In the genomic region with DNA sequence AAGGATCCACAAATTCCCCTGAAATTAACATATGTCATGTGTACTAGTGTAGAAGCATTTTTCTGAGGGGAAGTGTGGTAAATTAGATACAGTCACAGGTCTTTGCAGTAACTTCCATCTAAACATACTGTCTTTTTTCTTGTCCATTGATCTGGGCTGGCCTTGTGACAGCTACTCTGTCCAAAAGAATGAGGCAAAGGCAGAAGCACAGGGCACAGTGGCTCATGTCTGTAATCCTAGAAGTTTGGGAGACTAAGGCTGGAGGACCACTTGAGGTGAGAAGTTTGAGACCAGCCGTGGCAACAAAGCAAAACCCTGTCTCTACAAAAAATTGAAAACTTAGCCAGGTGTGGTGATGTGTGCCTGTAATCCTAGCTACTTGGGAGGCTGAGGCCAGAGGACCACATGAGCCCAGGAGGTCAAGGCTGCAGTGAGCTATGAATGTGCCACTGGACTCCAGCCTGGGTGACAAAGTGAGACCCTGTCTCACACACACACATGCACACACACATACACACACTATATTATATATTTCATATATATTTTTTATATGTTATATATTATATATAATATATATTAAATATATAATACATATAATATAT, we compare ENCODE assay signal across 35 cellular contexts. TPM values are rescaled to one million over a fixed set of nuclear protein-coding genes. Genes with fewer than 3 reads are reported as not detected.
"Had no signal": no experiment of that assay in that cellular context is flagged by ENCODE, and none has a peak within 500 bp of the region (broad histone marks: within the 10 kb centered on the region; RNA-seq: fewer than 3 reads in every experiment).

No MANE protein-coding gene starts in this region.

- H3K36me3 Mint-ChIP-seq: naive thymus-derived CD4-positive, alpha-beta T cell; stimulated activated naive B cell treated with anti-CD40 and anti-IgM and Interleukin-4, amounts not matched to agents 10 μg/mL and 1 μg/mL and 100 μg/mL, for 72 hours had no signal

- H3K27me3 ChIP-seq: brain microvascular endothelial cell, dorsolateral prefrontal cortex, gastrocnemius medialis, ovary, stomach, thyroid gland, upper lobe of right lung had no signal

- H3K4me1 Mint-ChIP-seq: naive thymus-derived CD4-positive, alpha-beta T cell; stimulated activated naive B cell treated with anti-CD40 and anti-IgM and Interleukin-4, amounts not matched to agents 10 μg/mL and 1 μg/mL and 100 μg/mL, for 72 hours; T-helper 17 cell had no signal

- FAIRE-seq: astrocyte, keratinocyte had no signal

- H3K4me1 ChIP-seq: gastrocnemius medialis, thyroid gland, upper lobe of right lung had no signal

- H3K9me3 ChIP-seq: gastrocnemius medialis, ovary, stomach, thyroid gland, upper lobe of right lung had no signal

- H3K36me3 ChIP-seq: brain microvascular endothelial cell, gastrocnemius medialis, ovary, stomach, thyroid gland, upper lobe of right lung had no signal

- H3K4me3 ChIP-seq: coronary artery, dorsolateral prefrontal cortex, gastrocnemius medialis, ovary, smooth muscle cell, stomach, thyroid gland, upper lobe of right lung had no signal

- H3K9me3 Mint-ChIP-seq: activated T-helper 2 cell treated with anti-CD3 and anti-CD28 coated beads, Interferon-gamma antibody, Interleukin-2, Interleukin-4, amounts not matched to agents 10 μg/mL and 5 μg/mL and 100 μg/mL, durations not matched to agents 14 hours and 24 hours and 36 hours; naive thymus-derived CD4-positive, alpha-beta T cell had no signal

- H3K27ac Mint-ChIP-seq: activated T-helper 2 cell treated with anti-CD3 and anti-CD28 coated beads, Interferon-gamma antibody, Interleukin-2, Interleukin-4, amounts not matched to agents 10 μg/mL and 5 μg/mL and 100 μg/mL, durations not matched to agents 14 hours and 24 hours and 36 hours; naive thymus-derived CD4-positive, alpha-beta T cell; progenitor cell of endocrine pancreas; stimulated activated naive B cell treated with anti-CD40 and anti-IgM and Interleukin-4, amounts not matched to agents 10 μg/mL and 1 μg/mL and 100 μg/mL, for 72 hours; T-helper 17 cell had no signal

- ATAC-seq: gastrocnemius medialis; left cardiac atrium; naive thymus-derived CD4-positive, alpha-beta T cell; stimulated activated naive B cell treated with anti-CD40 and anti-IgM and Interleukin-4, amounts not matched to agents 10 μg/mL and 1 μg/mL and 100 μg/mL, for 72 hours; T-helper 17 cell; upper lobe of right lung had no signal

- DNase-seq: activated CD4-positive, alpha-beta T cell treated with anti-CD3 and anti-CD28 coated beads, Interleukin-2, amount 50 U/mL, for 4 hours; activated CD8-positive, alpha-beta memory T cell treated with anti-CD3 and anti-CD28 coated beads, Interleukin-2, amount 50 U/mL, for 4 hours; activated naive CD4-positive, alpha-beta T cell treated with Interleukin-2 at 50 U/mL for 16 hours; activated T-cell treated with anti-CD3 and anti-CD28 coated beads, Interleukin-2, amount 50 U/mL, for 1 hour; amniotic stem cell; brain microvascular endothelial cell; dorsolateral prefrontal cortex; effector memory CD4-positive, alpha-beta T cell; gastrocnemius medialis; head of caudate nucleus; hippocampal formation; left cardiac atrium; mammary epithelial cell; naive thymus-derived CD4-positive, alpha-beta T cell; ovary; retina; stimulated activated CD4-positive, alpha-beta T cell treated with anti-CD3 and anti-CD28 coated beads, Interleukin-1b, Interleukin-23, amount 100 ng/mL, for 48 hours; stimulated activated CD4-positive, alpha-beta T cell treated with anti-CD3 and anti-CD28 coated beads, Interleukin-4, amount 100 ng/mL, for 4 hours; stimulated activated CD8-positive, alpha-beta memory T cell treated with anti-CD3 and anti-CD28 coated beads, Interleukin-4, amount 100 ng/mL, for 48 hours; stimulated activated naive B cell treated with anti-CD40 and anti-IgM and Interleukin-4, amounts not matched to agents 10 μg/mL and 1 μg/mL and 100 μg/mL, for 72 hours; stomach; T-helper 17 cell; T1000; thyroid gland; upper lobe of right lung had no signal

- H3K4me3 Mint-ChIP-seq: naive thymus-derived CD4-positive, alpha-beta T cell; stimulated activated naive B cell treated with anti-CD40 and anti-IgM and Interleukin-4, amounts not matched to agents 10 μg/mL and 1 μg/mL and 100 μg/mL, for 72 hours; T-helper 17 cell had no signal

- H3K4me2 ChIP-seq: smooth muscle cell had no signal

- H3K27ac ChIP-seq: brain microvascular endothelial cell, coronary artery, gastrocnemius medialis, ovary, stomach, thyroid gland, upper lobe of right lung had no signal

RNA-seq across cellular contexts. Expression of a gene that starts 47.6 kb away (rescaled TPM):
- total RNA-seq: activated CD8-positive, alpha-beta memory T cell treated with anti-CD3 and anti-CD28 coated beads for 36 hours; activated T-helper 2 cell treated with anti-CD3 and anti-CD28 coated beads, Interferon-gamma antibody, Interleukin-2, Interleukin-4, amounts not matched to agents 10 μg/mL and 5 μg/mL and 100 μg/mL, durations not matched to agents 14 hours and 24 hours and 36 hours; astrocyte; cerebellum; epithelial cell of proximal tubule; mammary epithelial cell; naive thymus-derived CD4-positive, alpha-beta T cell; T-helper 17 cell; upper lobe of right lung had no signal
- polyA plus RNA-seq: keratinocyte; mammary epithelial cell; naive thymus-derived CD4-positive, alpha-beta T cell; neural cell had no signal
